ENCODE assay signal across 8 cellular contexts in the genomic region with DNA sequence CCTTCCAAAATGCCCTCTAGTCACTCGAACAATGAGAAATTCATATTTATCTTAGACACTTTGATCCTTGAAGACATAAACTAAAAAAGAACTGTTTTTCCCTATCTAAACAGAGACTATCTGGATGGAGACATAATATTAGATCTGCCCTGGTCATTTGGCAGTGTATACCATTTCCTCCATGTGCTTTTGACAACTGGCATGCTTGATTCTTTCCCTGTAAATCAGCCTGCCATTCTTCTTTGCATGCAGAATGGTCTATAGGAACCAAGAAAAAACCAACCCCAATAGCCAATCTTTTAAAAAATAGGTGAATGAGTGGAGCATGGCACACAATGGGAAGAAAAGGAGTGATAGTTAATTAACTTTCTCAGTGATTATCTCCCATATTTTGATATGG.
"Had no signal": no experiment of that assay in that cellular context is flagged by ENCODE, and none has a peak within 500 bp of the region (broad histone marks: within the 10 kb centered on the region; RNA-seq: fewer than 3 reads in every experiment).

No MANE protein-coding gene starts in this region.

- FAIRE-seq: G401.6, GM12878, GM12891, GM12892, GM18507, GM19239 had no signal

- H3K4me3 ChIP-seq: GM12878 had no signal

- DNase-seq: GDM1, GF-D8 had no signal

- ATAC-seq: GM12878 had no signal
